16 cellular contexts compared by ENCODE assay signal in genomic region chr16:53726625-53727024, GRCh38. TPM values are rescaled to one million over a fixed set of nuclear protein-coding genes. Genes with fewer than 3 reads are reported as not detected.
DNase-seq lines count a peak whose midpoint lies in the region; ATAC-seq and TF ChIP-seq lines count a peak whose summit lies in the region.
"Had no signal": no experiment of that assay in that cellular context is flagged by ENCODE, and none has a peak within 500 bp of the region (broad histone marks: within the 10 kb centered on the region; RNA-seq: fewer than 3 reads in every experiment).

No MANE protein-coding gene starts in this region.

- H3K9me3 Mint-ChIP-seq in CD4-positive, alpha-beta T cell = peaks cover 4% of the 10 kb centered on the region
- H3K9me3 Mint-ChIP-seq: CD14-positive monocyte; stimulated activated naive CD8-positive, alpha-beta T cell treated with anti-CD3 and anti-CD28 coated beads, Interleukin-15, amount 100 ng/mL, for 72 hours had no signal

- no peaks in the 10 kb centered on the region for H3K27me3 Mint-ChIP-seq in CD4-positive, alpha-beta T cell
- H3K27me3 Mint-ChIP-seq: stimulated activated naive CD8-positive, alpha-beta T cell treated with anti-CD3 and anti-CD28 coated beads, Interleukin-15, amount 100 ng/mL, for 72 hours had no signal

- DNase-seq in EL (peak; percentile 19), Karpas-422 (peak; percentile 95), mammary epithelial cell (peak; percentile 36), myocyte (ENCODE audit: low read depth) (peak; percentile 75), HuH-7 (ENCODE audit: low spot score) (no peak)
- DNase-seq in CD4-positive, alpha-beta T cell = no peak
- no peak for DNase-seq in stimulated activated CD4-positive, alpha-beta T cell treated with anti-CD3 and anti-CD28 coated beads, Interleukin-15, amount 100 ng/mL, for 24 hours
- DNase-seq: activated naive CD4-positive, alpha-beta T cell treated with Interleukin-2 at 50 U/mL for 16 hours; caudate nucleus; heart right ventricle; NCI-H146; NCI-H526; sigmoid colon; stimulated activated naive CD8-positive, alpha-beta T cell treated with anti-CD3 and anti-CD28 coated beads, Interleukin-15, amount 100 ng/mL, for 72 hours had no signal

- CTCF ChIA-PET in mammary epithelial cell (lab: Charles Lee; ENCODE audit: low non-redundant PET) = no interaction called here
- CTCF ChIA-PET in CD4-positive, alpha-beta T cell (lab: Charles Lee) = no interaction called here

- peaks cover 56% of the 10 kb centered on the region for H3K4me1 Mint-ChIP-seq in CD4-positive, alpha-beta T cell (ENCODE audit: low read depth)
- H3K4me1 Mint-ChIP-seq: CD14-positive monocyte had no signal

- H3K9me2 ChIP-seq in Karpas-422 (replicated peaks; ENCODE audit: insufficient read depth, low read length) = no peaks in the 10 kb centered on the region

- POLR2A ChIA-PET in CD4-positive, alpha-beta T cell (lab: Charles Lee) = no interaction called here

- H3K4me3 ChIP-seq in Karpas-422 (ENCODE audit: low read length) = peak overlapping the region; percentile 47
- no peak overlapping the region for H3K4me3 ChIP-seq in mammary epithelial cell (replicated peaks in 1 of 3; ENCODE audit: insufficient read depth in 1 of 3, low read depth in 2 of 3, low read length in 3 of 3)
- H3K4me3 ChIP-seq: heart right ventricle, sigmoid colon, SJSA1 had no signal

- in situ Hi-C loops in mammary epithelial cell (cut with MboI; ENCODE audit: low sequenced_read_pairs in 2 of 2) = no loop called here

- intact Hi-C loops in mammary epithelial cell (cut with micrococcal nuclease) = no loop called here
- intact Hi-C loops in CD4-positive, alpha-beta T cell (cut with DNase I, micrococcal nuclease) = no loop called here

- no peaks in the 10 kb centered on the region for H3K9me3 ChIP-seq in Karpas-422 (ENCODE audit: low read length)
- H3K9me3 ChIP-seq in mammary epithelial cell (replicated peaks; ENCODE audit: insufficient read depth, low read length) = no peaks in the 10 kb centered on the region
- H3K9me3 ChIP-seq in CD4-positive, alpha-beta T cell (ENCODE audit: control insufficient read depth, low read length) = no peaks in the 10 kb centered on the region
- H3K9me3 ChIP-seq: sigmoid colon, SJSA1 had no signal

- no peaks in the 10 kb centered on the region for H4K20me1 ChIP-seq in Karpas-422 (ENCODE audit: insufficient read depth, low read depth, low read length)
- H4K20me1 ChIP-seq in mammary epithelial cell (ENCODE audit: insufficient read depth, low read length) = no peaks in the 10 kb centered on the region

- H3K27ac ChIP-seq in Karpas-422 (ENCODE audit: low read length) (peak overlapping the region; percentile 99), mammary epithelial cell (ENCODE audit: insufficient read depth, low read depth, low read length) (no peak overlapping the region)
- H3K27ac ChIP-seq in CD4-positive, alpha-beta T cell (ENCODE audit: low read depth, low read length) = no peak overlapping the region
- H3K27ac ChIP-seq: heart right ventricle, sigmoid colon, SJSA1 had no signal

- H3K4me1 ChIP-seq in Karpas-422 (ENCODE audit: low read length) = peaks cover 93% of the 10 kb centered on the region
- peaks cover 4% of the 10 kb centered on the region for H3K4me1 ChIP-seq in mammary epithelial cell (ENCODE audit: insufficient read depth, low read length)

- no peak overlapping the region for H3K4me3 Mint-ChIP-seq in CD4-positive, alpha-beta T cell
- H3K4me3 Mint-ChIP-seq: CD14-positive monocyte; stimulated activated naive CD8-positive, alpha-beta T cell treated with anti-CD3 and anti-CD28 coated beads, Interleukin-15, amount 100 ng/mL, for 72 hours had no signal

- no peak for TF ChIP-seq CTCF in mammary epithelial cell (conservative IDR thresholded peaks at IDR 0.05 in 1 of 2, IDR thresholded peaks at IDR 0.05 in 1 of 2; ENCODE audit: extremely low read depth in 1 of 2, insufficient read depth in 1 of 2, low read depth in 1 of 2, low read length in 2 of 2)
- no peak for TF ChIP-seq CTCF in CD4-positive, alpha-beta T cell (IDR thresholded peaks at IDR 0.05)

- dilution Hi-C loops in mammary epithelial cell (cut with HindIII; ENCODE audit: low sequenced_read_pairs) = no loop called here

- H3K4me2 ChIP-seq in Karpas-422 (ENCODE audit: low read depth, low read length, poor library complexity, severe bottlenecking) = peak overlapping the region; percentile 76
- H3K4me2 ChIP-seq in mammary epithelial cell (ENCODE audit: insufficient read depth, low read depth, low read length) = no peak overlapping the region

- peak overlapping the region; percentile 56 for H3K9ac ChIP-seq in Karpas-422 (ENCODE audit: low read length)
- H3K9ac ChIP-seq in mammary epithelial cell (ENCODE audit: insufficient read depth, low read length) = no peak overlapping the region

- H3K27ac Mint-ChIP-seq in CD4-positive, alpha-beta T cell = no peak overlapping the region
- H3K27ac Mint-ChIP-seq: CD14-positive monocyte; stimulated activated naive CD8-positive, alpha-beta T cell treated with anti-CD3 and anti-CD28 coated beads, Interleukin-15, amount 100 ng/mL, for 72 hours had no signal

- no peak overlapping the region for H2AFZ ChIP-seq in Karpas-422 (ENCODE audit: low read length)
- no peak overlapping the region for H2AFZ ChIP-seq in mammary epithelial cell (ENCODE audit: low read depth, low read length)

- no peaks in the 10 kb centered on the region for H3K27me3 ChIP-seq in Karpas-422 (ENCODE audit: low read length)
- no peaks in the 10 kb centered on the region for H3K27me3 ChIP-seq in mammary epithelial cell (ENCODE audit: insufficient read depth, low read length)
- H3K27me3 ChIP-seq in CD4-positive, alpha-beta T cell (ENCODE audit: control insufficient read depth, insufficient read depth, low read length) = no peaks in the 10 kb centered on the region
- H3K27me3 ChIP-seq: heart right ventricle, sigmoid colon, SJSA1 had no signal

- ATAC-seq in CD4-positive, alpha-beta T cell (ENCODE audit: poor library complexity) = no peak
- ATAC-seq: stimulated activated naive CD8-positive, alpha-beta T cell treated with anti-CD3 and anti-CD28 coated beads, Interleukin-15, amount 100 ng/mL, for 72 hours had no signal

- H3K36me3 ChIP-seq in Karpas-422 (ENCODE audit: insufficient read depth, low read length) (no peaks in the 10 kb centered on the region), mammary epithelial cell (ENCODE audit: insufficient read depth, low read length) (no peaks in the 10 kb centered on the region)
- H3K36me3 ChIP-seq: heart right ventricle, sigmoid colon, SJSA1 had no signal

- H3K36me3 Mint-ChIP-seq in CD4-positive, alpha-beta T cell (ENCODE audit: low read depth) = peaks cover 22% of the 10 kb centered on the region

- no TSS peak for BruUV-seq in mammary epithelial cell (replicated peaks; lab: Mats Ljungman, UMichigan)

- peaks cover 92% of the 10 kb centered on the region for H3K79me2 ChIP-seq in Karpas-422 (ENCODE audit: low read length)
- H3K79me2 ChIP-seq in mammary epithelial cell (ENCODE audit: insufficient read depth, low read length) = peaks cover 80% of the 10 kb centered on the region

RNA-seq across cellular contexts. Expression of gene FTO, which starts 22.7 kb away (rescaled TPM):
- 101 and 125 TPM in 2 replicates for total RNA-seq in Karpas-422 (2014; rRNA removed; shearing (Covaris generic); ENCODE audit: low replicate concordance)
- total RNA-seq in mammary epithelial cell = 100 to 1,000 TPM in 1 of 2 donors, 10 to 100 TPM in 1; 76.4 to 155 TPM
- 51.5 TPM for polyA plus RNA-seq in mammary epithelial cell
- 82.1 TPM for polyA minus RNA-seq in mammary epithelial cell
- total RNA-seq in myocyte = 121 and 137 TPM in 2 replicates
- 140 TPM for polyA plus RNA-seq in myocyte (2012)
- total RNA-seq in CD4-positive, alpha-beta T cell = 10 to 100 TPM; 36.3 to 37.9 TPM

RNA-seq across cellular contexts. Expression of gene RPGRIP1L, which starts 23.0 kb away (rescaled TPM):
- 19.1 and 25.1 TPM in 2 replicates for total RNA-seq in Karpas-422 (2014; rRNA removed; shearing (Covaris generic); ENCODE audit: low replicate concordance)
- total RNA-seq in mammary epithelial cell = 10 to 100 TPM in 1 of 2 donors, 1 to 10 TPM in 1; 9.9 to 11.2 TPM
- 6.0 TPM for polyA plus RNA-seq in mammary epithelial cell
- 7.5 TPM for polyA minus RNA-seq in mammary epithelial cell
- 8.9 TPM in 2 replicates for total RNA-seq in myocyte
- polyA plus RNA-seq in myocyte (2012) = 6.9 TPM
- 1 to 10 TPM; 2.4 to 2.5 TPM for total RNA-seq in CD4-positive, alpha-beta T cell

Comparison
In these comparisons a context has a peak if more than half of its experiments do, and no peak if none do; other contexts are left out.
1. DNase-seq: peak in EL (single experiment), Karpas-422 (single experiment), mammary epithelial cell (single experiment) and myocyte (single experiment); none in HuH-7 (single experiment), CD4-positive, alpha-beta T cell (0 of 10) and stimulated activated CD4-positive, alpha-beta T cell treated with anti-CD3 and anti-CD28 coated beads, Interleukin-15, amount 100 ng/mL, for 24 hours (single experiment).